In the genomic region with DNA sequence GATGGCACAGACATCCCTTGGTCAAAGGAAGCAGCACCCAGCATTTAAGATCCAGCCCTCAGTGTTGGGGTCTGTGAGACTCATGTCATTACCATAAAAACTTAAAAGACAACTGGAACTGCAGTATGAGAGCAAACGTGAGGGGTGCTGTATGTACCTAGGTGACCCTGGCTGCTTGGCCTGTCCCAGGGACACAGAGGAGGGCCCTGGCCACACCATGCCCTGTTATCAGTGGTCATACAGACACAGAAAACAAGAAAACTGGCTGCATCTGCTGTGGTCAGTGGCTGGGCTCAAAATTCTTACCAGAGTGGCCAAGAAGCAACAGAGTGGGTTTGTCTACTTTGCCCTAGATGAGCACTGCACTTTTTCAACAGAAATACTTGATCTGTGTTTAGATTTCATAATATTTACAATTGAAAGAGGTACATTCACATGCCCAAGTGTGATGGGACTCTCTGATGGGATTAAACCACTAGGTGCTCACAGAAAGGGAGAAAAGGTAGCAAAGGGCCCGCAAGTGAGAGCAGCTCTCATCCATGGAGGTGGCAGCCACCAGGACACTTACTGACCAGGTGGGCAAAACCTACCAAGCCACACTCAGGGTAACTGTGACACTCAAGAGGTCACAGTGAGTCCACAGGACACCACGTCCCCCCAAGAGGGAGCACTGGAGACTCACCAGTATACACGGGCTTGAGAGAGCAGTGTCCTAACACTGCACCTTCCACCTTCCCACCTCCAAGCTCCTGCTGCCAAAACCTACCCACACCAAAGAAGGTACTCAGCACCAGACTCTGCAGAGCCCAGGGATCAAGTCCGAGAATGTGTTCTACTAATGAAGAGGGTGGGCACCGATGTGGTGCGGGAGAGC, we compare ENCODE assay signal across 1 cellular context.
TF ChIP-seq lines count a peak whose summit lies in the region.

No MANE protein-coding gene starts in this region.

TF ChIP-seq in WTC11, 78 proteins besides CTCF, POLR2A, EP300 and RAD21 (continued from another document):
- TF ChIP-seq, protein P1, sequence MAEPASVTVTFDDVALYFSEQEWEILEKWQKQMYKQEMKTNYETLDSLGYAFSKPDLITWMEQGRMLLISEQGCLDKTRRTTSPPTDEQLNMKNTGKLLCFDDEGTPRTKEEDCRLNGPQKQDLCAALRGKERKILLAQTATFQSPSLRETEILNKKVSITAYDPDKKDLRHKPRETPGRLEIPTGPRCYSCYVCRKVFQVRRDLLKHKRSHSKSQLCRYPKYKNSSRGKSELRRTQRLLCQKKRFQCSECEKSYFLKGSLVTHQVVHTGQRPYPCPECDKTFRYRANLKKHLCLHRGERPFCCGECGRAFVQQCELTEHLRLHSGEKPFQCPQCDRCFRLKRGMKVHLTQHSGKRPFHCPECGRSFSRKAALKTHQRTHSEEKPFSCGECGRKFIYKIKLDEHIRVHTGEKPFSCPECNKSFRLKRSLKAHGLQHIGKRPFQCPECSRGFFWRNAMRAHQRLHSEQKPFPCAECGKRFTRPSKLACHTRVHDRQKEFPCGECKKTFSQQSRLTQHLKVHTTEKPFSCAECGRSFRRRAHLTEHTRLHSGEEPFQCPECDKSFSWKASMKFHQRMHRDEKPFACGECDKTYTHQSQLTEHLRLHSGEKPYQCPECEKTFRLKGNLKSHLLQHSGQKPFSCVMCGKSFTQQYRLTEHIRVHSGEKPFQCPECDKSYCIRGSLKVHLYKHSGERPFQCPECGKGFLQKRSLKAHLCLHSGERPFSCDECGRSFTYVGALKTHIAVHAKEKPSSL (CRISPR knock-in tag; conservative IDR thresholded peaks at IDR 0.05) = no peak
- no peak for TF ChIP-seq ZNF232 (CRISPR knock-in tag; IDR thresholded peaks at IDR 0.05)
- TF ChIP-seq, protein P2, sequence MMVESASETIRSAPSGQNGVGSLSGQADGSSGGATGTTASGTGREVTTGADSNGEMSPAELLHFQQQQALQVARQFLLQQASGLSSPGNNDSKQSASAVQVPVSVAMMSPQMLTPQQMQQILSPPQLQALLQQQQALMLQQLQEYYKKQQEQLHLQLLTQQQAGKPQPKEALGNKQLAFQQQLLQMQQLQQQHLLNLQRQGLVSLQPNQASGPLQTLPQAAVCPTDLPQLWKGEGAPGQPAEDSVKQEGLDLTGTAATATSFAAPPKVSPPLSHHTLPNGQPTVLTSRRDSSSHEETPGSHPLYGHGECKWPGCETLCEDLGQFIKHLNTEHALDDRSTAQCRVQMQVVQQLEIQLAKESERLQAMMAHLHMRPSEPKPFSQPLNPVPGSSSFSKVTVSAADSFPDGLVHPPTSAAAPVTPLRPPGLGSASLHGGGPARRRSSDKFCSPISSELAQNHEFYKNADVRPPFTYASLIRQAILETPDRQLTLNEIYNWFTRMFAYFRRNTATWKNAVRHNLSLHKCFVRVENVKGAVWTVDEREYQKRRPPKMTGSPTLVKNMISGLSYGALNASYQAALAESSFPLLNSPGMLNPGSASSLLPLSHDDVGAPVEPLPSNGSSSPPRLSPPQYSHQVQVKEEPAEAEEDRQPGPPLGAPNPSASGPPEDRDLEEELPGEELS (CRISPR knock-in tag; IDR thresholded peaks at IDR 0.05) = no peak
- TF ChIP-seq, protein P3, sequence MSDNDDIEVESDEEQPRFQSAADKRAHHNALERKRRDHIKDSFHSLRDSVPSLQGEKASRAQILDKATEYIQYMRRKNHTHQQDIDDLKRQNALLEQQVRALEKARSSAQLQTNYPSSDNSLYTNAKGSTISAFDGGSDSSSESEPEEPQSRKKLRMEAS (CRISPR knock-in tag; IDR thresholded peaks at IDR 0.05) = no peak
- TF ChIP-seq, protein P4, sequence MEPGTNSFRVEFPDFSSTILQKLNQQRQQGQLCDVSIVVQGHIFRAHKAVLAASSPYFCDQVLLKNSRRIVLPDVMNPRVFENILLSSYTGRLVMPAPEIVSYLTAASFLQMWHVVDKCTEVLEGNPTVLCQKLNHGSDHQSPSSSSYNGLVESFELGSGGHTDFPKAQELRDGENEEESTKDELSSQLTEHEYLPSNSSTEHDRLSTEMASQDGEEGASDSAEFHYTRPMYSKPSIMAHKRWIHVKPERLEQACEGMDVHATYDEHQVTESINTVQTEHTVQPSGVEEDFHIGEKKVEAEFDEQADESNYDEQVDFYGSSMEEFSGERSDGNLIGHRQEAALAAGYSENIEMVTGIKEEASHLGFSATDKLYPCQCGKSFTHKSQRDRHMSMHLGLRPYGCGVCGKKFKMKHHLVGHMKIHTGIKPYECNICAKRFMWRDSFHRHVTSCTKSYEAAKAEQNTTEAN (CRISPR knock-in tag; IDR thresholded peaks at IDR 0.05) = no peak
- TF ChIP-seq, protein P5, sequence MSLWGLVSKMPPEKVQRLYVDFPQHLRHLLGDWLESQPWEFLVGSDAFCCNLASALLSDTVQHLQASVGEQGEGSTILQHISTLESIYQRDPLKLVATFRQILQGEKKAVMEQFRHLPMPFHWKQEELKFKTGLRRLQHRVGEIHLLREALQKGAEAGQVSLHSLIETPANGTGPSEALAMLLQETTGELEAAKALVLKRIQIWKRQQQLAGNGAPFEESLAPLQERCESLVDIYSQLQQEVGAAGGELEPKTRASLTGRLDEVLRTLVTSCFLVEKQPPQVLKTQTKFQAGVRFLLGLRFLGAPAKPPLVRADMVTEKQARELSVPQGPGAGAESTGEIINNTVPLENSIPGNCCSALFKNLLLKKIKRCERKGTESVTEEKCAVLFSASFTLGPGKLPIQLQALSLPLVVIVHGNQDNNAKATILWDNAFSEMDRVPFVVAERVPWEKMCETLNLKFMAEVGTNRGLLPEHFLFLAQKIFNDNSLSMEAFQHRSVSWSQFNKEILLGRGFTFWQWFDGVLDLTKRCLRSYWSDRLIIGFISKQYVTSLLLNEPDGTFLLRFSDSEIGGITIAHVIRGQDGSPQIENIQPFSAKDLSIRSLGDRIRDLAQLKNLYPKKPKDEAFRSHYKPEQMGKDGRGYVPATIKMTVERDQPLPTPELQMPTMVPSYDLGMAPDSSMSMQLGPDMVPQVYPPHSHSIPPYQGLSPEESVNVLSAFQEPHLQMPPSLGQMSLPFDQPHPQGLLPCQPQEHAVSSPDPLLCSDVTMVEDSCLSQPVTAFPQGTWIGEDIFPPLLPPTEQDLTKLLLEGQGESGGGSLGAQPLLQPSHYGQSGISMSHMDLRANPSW (CRISPR knock-in tag; conservative IDR thresholded peaks at IDR 0.05; ENCODE audit: low read depth) = no peak
- no peak for TF ChIP-seq FOXJ3 (CRISPR knock-in tag; IDR thresholded peaks at IDR 0.05; ENCODE audit: borderline replicate concordance)
- TF ChIP-seq ZNF423 (CRISPR knock-in tag; IDR thresholded peaks at IDR 0.05) = no peak
- no peak for TF ChIP-seq ZNF121 (CRISPR knock-in tag; IDR thresholded peaks at IDR 0.05)
- TF ChIP-seq TEAD4 (CRISPR knock-in tag; IDR thresholded peaks at IDR 0.05) = no peak
